Comparison of ENCODE assay signal across 36 cellular contexts in genomic region chr3:42758126-42758525, GRCh38. TPM values are rescaled to one million over a fixed set of nuclear protein-coding genes. Genes with fewer than 3 reads are reported as not detected.
"Had no signal": no experiment of that assay in that cellular context is flagged by ENCODE, and none has a peak within 500 bp of the region (broad histone marks: within the 10 kb centered on the region; RNA-seq: fewer than 3 reads in every experiment).

No MANE protein-coding gene starts in this region.

- DNase-seq: activated CD4-positive, alpha-beta memory T cell treated with anti-CD3 and anti-CD28 coated beads, Interleukin-2, amount 10 ng/mL, durations not matched to agents 7 days and 5 days; activated CD4-positive, alpha-beta T cell treated with anti-CD3 and anti-CD28 coated beads for 1 hour; activated CD4-positive, alpha-beta T cell treated with anti-CD3 and anti-CD28 coated beads for 4 hours; activated CD4-positive, alpha-beta T cell treated with anti-CD3 and anti-CD28 coated beads, Interleukin-2, amount 10 ng/mL, durations not matched to agents 7 days and 5 days; activated CD4-positive, alpha-beta T cell treated with anti-CD3 and anti-CD28 coated beads, Interleukin-2, amount 50 U/mL, for 4 hours; activated gamma-delta T cell treated with Interleukin-2 at 50 U/mL for 16 hours; activated naive CD4-positive, alpha-beta T cell treated with anti-CD3 and anti-CD28 coated beads, Interleukin-2, amount 50 U/mL, for 16 hours; activated naive CD4-positive, alpha-beta T cell treated with Interleukin-2 at 50 U/mL for 16 hours; activated T-cell treated with anti-CD3 and anti-CD28 coated beads, Interleukin-2, amount 50 U/mL, for 1 hour; activated T-cell treated with anti-CD3 and anti-CD28 coated beads, Interleukin-2, amount 50 U/mL, for 48 hours; amniotic stem cell; anterior cingulate cortex; brain microvascular endothelial cell; cortex of kidney; dermis blood vessel endothelial cell; effector CD4-positive, alpha-beta T cell; effector memory CD8-positive, alpha-beta T cell; esophagus squamous epithelium; foreskin melanocyte; T-helper 2 cell had no signal

- H3K4me3 ChIP-seq: esophagus squamous epithelium, gastroesophageal sphincter had no signal

- H3K27ac Mint-ChIP-seq: activated CD4-positive, alpha-beta memory T cell treated with anti-CD3 and anti-CD28 coated beads, Interleukin-2, amount 10 ng/mL, durations not matched to agents 7 days and 5 days; activated CD4-positive, alpha-beta T cell treated with anti-CD3 and anti-CD28 coated beads, Interleukin-2, amount 10 ng/mL, durations not matched to agents 7 days and 5 days; activated naive CD8-positive, alpha-beta T cell; activated T-helper 1 cell treated with anti-CD3 and anti-CD28 coated beads, Interleukin-12 subunit alpha, Interleukin-12 subunit beta, Interleukin-2, Interleukin-4 antibody, amounts not matched to agents 30 ng/mL and 10 ng/mL and 1 ng/mL, durations not matched to agents 14 hours and 24 hours and 36 hours; activated T-helper 2 cell treated with anti-CD3 and anti-CD28 coated beads, Interferon-gamma antibody, Interleukin-2, Interleukin-4, amounts not matched to agents 10 μg/mL and 5 μg/mL and 100 μg/mL, durations not matched to agents 14 hours and 24 hours and 36 hours; effector memory CD8-positive, alpha-beta T cell; WTC11 had no signal

- H3K4me1 Mint-ChIP-seq: central memory CD8-positive, alpha-beta T cell; WTC11 had no signal

- H3K9me3 ChIP-seq: esophagus squamous epithelium, gastroesophageal sphincter had no signal

- H3K27me3 ChIP-seq: esophagus squamous epithelium, gastroesophageal sphincter had no signal

- H3K4me3 Mint-ChIP-seq: activated CD4-positive, alpha-beta memory T cell treated with anti-CD3 and anti-CD28 coated beads, Interleukin-2, amount 10 ng/mL, durations not matched to agents 7 days and 5 days; activated CD4-positive, alpha-beta T cell treated with anti-CD3 and anti-CD28 coated beads, Interleukin-2, amount 10 ng/mL, durations not matched to agents 7 days and 5 days; activated naive CD8-positive, alpha-beta T cell; activated T-helper 1 cell treated with anti-CD3 and anti-CD28 coated beads, Interleukin-12 subunit alpha, Interleukin-12 subunit beta, Interleukin-2, Interleukin-4 antibody, amounts not matched to agents 30 ng/mL and 10 ng/mL and 1 ng/mL, durations not matched to agents 14 hours and 24 hours and 36 hours; central memory CD8-positive, alpha-beta T cell; effector memory CD8-positive, alpha-beta T cell; WTC11 had no signal

- H3K36me3 ChIP-seq: brain microvascular endothelial cell, esophagus squamous epithelium had no signal

- H3K27ac ChIP-seq: brain microvascular endothelial cell, epithelial cell of prostate, esophagus squamous epithelium, gastroesophageal sphincter, VCaP had no signal

- H3K9me3 Mint-ChIP-seq: activated CD4-positive, alpha-beta memory T cell treated with anti-CD3 and anti-CD28 coated beads, Interleukin-2, amount 10 ng/mL, durations not matched to agents 7 days and 5 days; activated CD4-positive, alpha-beta T cell treated with anti-CD3 and anti-CD28 coated beads, Interleukin-2, amount 10 ng/mL, durations not matched to agents 7 days and 5 days; activated T-helper 1 cell treated with anti-CD3 and anti-CD28 coated beads, Interleukin-12 subunit alpha, Interleukin-12 subunit beta, Interleukin-2, Interleukin-4 antibody, amounts not matched to agents 30 ng/mL and 10 ng/mL and 1 ng/mL, durations not matched to agents 14 hours and 24 hours and 36 hours; activated T-helper 2 cell treated with anti-CD3 and anti-CD28 coated beads, Interferon-gamma antibody, Interleukin-2, Interleukin-4, amounts not matched to agents 10 μg/mL and 5 μg/mL and 100 μg/mL, durations not matched to agents 14 hours and 24 hours and 36 hours; central memory CD8-positive, alpha-beta T cell; effector memory CD8-positive, alpha-beta T cell had no signal

- ATAC-seq: effector memory CD8-positive, alpha-beta T cell; gastroesophageal sphincter; WTC11 had no signal

RNA-seq across cellular contexts. Expression of gene CCDC13, which starts 14.9 kb away (rescaled TPM):
- total RNA-seq: activated T-helper 1 cell treated with anti-CD3 and anti-CD28 coated beads, Interleukin-12 subunit alpha, Interleukin-12 subunit beta, Interleukin-2, Interleukin-4 antibody, amounts not matched to agents 30 ng/mL and 10 ng/mL and 1 ng/mL, durations not matched to agents 14 hours and 24 hours and 36 hours; activated T-helper 2 cell treated with anti-CD3 and anti-CD28 coated beads, Interferon-gamma antibody, Interleukin-2, Interleukin-4, amounts not matched to agents 10 μg/mL and 5 μg/mL and 100 μg/mL, durations not matched to agents 14 hours and 24 hours and 36 hours had no signal

RNA-seq across cellular contexts. Expression of gene ACKR2, which starts 51.1 kb away (rescaled TPM):
- total RNA-seq: cerebellum, endothelial cell of umbilical vein had no signal

RNA-seq across cellular contexts. Expression of gene HHATL, which starts 55.5 kb away (rescaled TPM):
- total RNA-seq: activated CD4-positive, alpha-beta T cell treated with anti-CD3 and anti-CD28 coated beads, Interleukin-2, amount 10 ng/mL, durations not matched to agents 7 days and 5 days; activated T-helper 1 cell treated with anti-CD3 and anti-CD28 coated beads, Interleukin-12 subunit alpha, Interleukin-12 subunit beta, Interleukin-2, Interleukin-4 antibody, amounts not matched to agents 30 ng/mL and 10 ng/mL and 1 ng/mL, durations not matched to agents 14 hours and 24 hours and 36 hours; activated T-helper 2 cell treated with anti-CD3 and anti-CD28 coated beads, Interferon-gamma antibody, Interleukin-2, Interleukin-4, amounts not matched to agents 10 μg/mL and 5 μg/mL and 100 μg/mL, durations not matched to agents 14 hours and 24 hours and 36 hours; astrocyte; bronchial epithelial cell; cerebellum; dermis blood vessel endothelial cell; endothelial cell of umbilical vein; esophagus squamous epithelium; fibroblast of lung; fibroblast of villous mesenchyme; glomerular endothelial cell; T-helper 1 cell treated with Interleukin-12 subunit alpha and Interleukin-12 subunit beta and Interleukin-4 antibody, amounts not matched to agents 30 ng/mL and 1 ng/mL, for 36 hours had no signal
